In the genomic region with DNA sequence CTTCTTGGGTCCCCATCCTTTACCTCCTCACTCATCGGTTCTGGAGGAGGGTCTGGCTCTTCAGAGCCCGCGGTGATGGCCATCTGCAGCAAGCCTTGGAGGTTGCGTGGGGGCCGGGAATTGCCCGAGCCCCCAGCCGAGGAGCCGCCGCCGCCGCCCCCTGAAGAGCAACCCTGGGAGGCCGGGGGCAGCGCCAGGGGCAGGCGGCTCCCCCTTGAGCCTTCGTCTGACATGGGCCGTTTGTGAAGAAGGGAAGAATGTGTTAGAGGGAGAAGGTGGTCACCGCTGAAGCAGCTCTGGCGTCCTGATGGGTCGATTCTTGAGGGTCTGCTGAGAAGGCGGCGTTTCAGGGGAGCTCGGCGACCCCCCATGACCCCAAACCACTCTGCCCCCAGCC, we compare ENCODE assay signal across 7 cellular contexts.
DNase-seq lines count a peak whose midpoint lies in the region; ATAC-seq, FAIRE-seq and TF ChIP-seq lines count a peak whose summit lies in the region.

No MANE protein-coding gene starts in this region.

- peak overlapping the region; percentile 96 for H3K27ac Mint-ChIP-seq in activated naive CD8-positive, alpha-beta T cell
- H3K27ac Mint-ChIP-seq in stimulated activated naive CD8-positive, alpha-beta T cell treated with anti-CD3 and anti-CD28 coated beads, Interleukin-15, amount 100 ng/mL, for 72 hours, result peak overlapping the region; percentile 99 to 100

- H3K27me3 ChIP-seq in HUES6 (ENCODE audit: control insufficient read depth, insufficient read depth, low read length) (no peaks in the 10 kb centered on the region), iPS-20b (ENCODE audit: insufficient read depth, low read length) (no peaks in the 10 kb centered on the region)

- H3K4me3 ChIP-seq in HUES6 (ENCODE audit: low read depth, low read length) (peak overlapping the region; percentile 75), iPS-20b (ENCODE audit: low read length) (peak overlapping the region; percentile 90)

- H3K27ac ChIP-seq in HUES6 (ENCODE audit: low read depth, low read length) (no peak overlapping the region), iPS-20b (ENCODE audit: low read length) (peak overlapping the region; percentile 62)

- no peak for FAIRE-seq in H54 (lab: Jason Lieb, UNC)

- H3K4me3 Mint-ChIP-seq in activated naive CD8-positive, alpha-beta T cell, result peak overlapping the region; percentile 100
- H3K4me3 Mint-ChIP-seq in stimulated activated naive CD8-positive, alpha-beta T cell treated with anti-CD3 and anti-CD28 coated beads, Interleukin-15, amount 100 ng/mL, for 72 hours, result peak overlapping the region; percentile 99 to 100

- H3K9ac ChIP-seq in HUES6 (ENCODE audit: low read length) (peak overlapping the region; percentile 67), iPS-20b (ENCODE audit: low read depth, low read length) (peak overlapping the region; percentile 68)

- ATAC-seq in stimulated activated naive CD8-positive, alpha-beta T cell treated with anti-CD3 and anti-CD28 coated beads, Interleukin-15, amount 100 ng/mL, for 72 hours, result no peak

- no peaks in the 10 kb centered on the region for H3K9me3 ChIP-seq in HUES6 (ENCODE audit: control insufficient read depth, insufficient read depth, low read depth, low read length)
- no peaks in the 10 kb centered on the region for H3K9me3 ChIP-seq in iPS-20b (ENCODE audit: insufficient read depth, low read depth, low read length)

- H3K9me3 Mint-ChIP-seq in activated naive CD8-positive, alpha-beta T cell (ENCODE audit: low read depth), result no peaks in the 10 kb centered on the region
- H3K9me3 Mint-ChIP-seq in stimulated activated naive CD8-positive, alpha-beta T cell treated with anti-CD3 and anti-CD28 coated beads, Interleukin-15, amount 100 ng/mL, for 72 hours, result no peaks in the 10 kb centered on the region

- H3K4me1 Mint-ChIP-seq in activated naive CD8-positive, alpha-beta T cell (ENCODE audit: low read depth), result peaks cover 25% of the 10 kb centered on the region
- H3K4me1 Mint-ChIP-seq in stimulated activated naive CD8-positive, alpha-beta T cell treated with anti-CD3 and anti-CD28 coated beads, Interleukin-15, amount 100 ng/mL, for 72 hours, result peaks cover 66% of the 10 kb centered on the region

- H3K36me3 ChIP-seq in HUES6 (ENCODE audit: control insufficient read depth, insufficient read depth, low read length) (peaks cover 10% of the 10 kb centered on the region), iPS-20b (ENCODE audit: insufficient read depth, low read depth, low read length) (peaks cover 10% of the 10 kb centered on the region; the same call in 1 of the 2 replicates)

- DNase-seq in stimulated activated naive CD8-positive, alpha-beta T cell treated with anti-CD3 and anti-CD28 coated beads, Interleukin-15, amount 100 ng/mL, for 72 hours, result no peak
- DNase-seq in NCI-H1105 treated with DMSO at 0.1 percent for 48 hours (lab: John Stamatoyannopoulos, UW) (no peak), H54 (ENCODE audit: insufficient read length, low spot score) (no peak)
- DNase-seq in activated CD4-positive, alpha-beta T cell treated with anti-CD3 and anti-CD28 coated beads for 4 hours, result no peak

- peaks cover 2% of the 10 kb centered on the region for H3K36me3 Mint-ChIP-seq in activated naive CD8-positive, alpha-beta T cell

- no peak for TF ChIP-seq POLR2A in H54 (IDR thresholded peaks at IDR 0.05; ENCODE audit: low read depth, low read length)

- no peaks in the 10 kb centered on the region for H3K27me3 Mint-ChIP-seq in activated naive CD8-positive, alpha-beta T cell
- H3K27me3 Mint-ChIP-seq in stimulated activated naive CD8-positive, alpha-beta T cell treated with anti-CD3 and anti-CD28 coated beads, Interleukin-15, amount 100 ng/mL, for 72 hours, result no peaks in the 10 kb centered on the region

- H3K4me1 ChIP-seq in HUES6 (ENCODE audit: control insufficient read depth, insufficient read depth, low read length), result peaks cover 8% of the 10 kb centered on the region
- H3K4me1 ChIP-seq in iPS-20b (ENCODE audit: insufficient read depth, low read length), result peaks cover 5% of the 10 kb centered on the region; the same call in 1 of the 2 replicates
